ENCODE assay signal across 11 cellular contexts in genomic region chr13:77506874-77507273, GRCh38. TPM values are rescaled to one million over a fixed set of nuclear protein-coding genes. Genes with fewer than 3 reads are reported as not detected.
DNase-seq lines count a peak whose midpoint lies in the region; ATAC-seq and TF ChIP-seq lines count a peak whose summit lies in the region.
"Had no signal": no experiment of that assay in that cellular context is flagged by ENCODE, and none has a peak within 500 bp of the region (broad histone marks: within the 10 kb centered on the region; RNA-seq: fewer than 3 reads in every experiment).

No MANE protein-coding gene starts in this region.

- H3K9me3 ChIP-seq in stomach = no peaks in the 10 kb centered on the region

- no peaks in the 10 kb centered on the region for H3K9me3 Mint-ChIP-seq in mesothelial cell of epicardium

- TF ChIP-seq POLR2A in stomach (IDR thresholded peaks at IDR 0.05) = no peak

- H3K4me3 ChIP-seq in LNCaP clone FGC (ENCODE audit: low read depth, low read length) (no peak overlapping the region), stomach (no peak overlapping the region)
- H3K4me3 ChIP-seq: SK-N-MC had no signal

- no peaks in the 10 kb centered on the region for H3K36me3 Mint-ChIP-seq in mesothelial cell of epicardium

- no peak for TF ChIP-seq EP300 in stomach (IDR thresholded peaks at IDR 0.05)

- intact Hi-C loops in stomach (cut with DNase I; ENCODE audit: low total_unique reads) = no loop called here

- H3K4me1 ChIP-seq in stomach = no peaks in the 10 kb centered on the region

- 97 to 99% (median 98%) methylated on average over 3 of the region's 3 CpGs for WGBS in stomach, 5 donors

- no peaks in the 10 kb centered on the region for H3K36me3 ChIP-seq in stomach

- H3K27me3 ChIP-seq in stomach = no peaks in the 10 kb centered on the region

- H3K27ac Mint-ChIP-seq in mesothelial cell of epicardium = no peak overlapping the region

- ATAC-seq in GM19397 (IDR thresholded peaks at IDR 0.05; ENCODE audit: unreplicated experiment) = no peak
- no peak for ATAC-seq in GM18511 (IDR thresholded peaks at IDR 0.05; ENCODE audit: unreplicated experiment)

- no peak overlapping the region for H3K4me3 Mint-ChIP-seq in mesothelial cell of epicardium

- H3K4me1 Mint-ChIP-seq in mesothelial cell of epicardium = peaks cover 29% of the 10 kb centered on the region

- peak; percentile 11 for DNase-seq in DMS114 treated with DMSO at 0.1 percent for 48 hours (lab: John Stamatoyannopoulos, UW; ENCODE audit: unreplicated experiment)
- DNase-seq in LNCaP clone FGC (ENCODE audit: low read depth) = no peak
- DNase-seq in astrocyte of the hippocampus (ENCODE audit: low read depth, low spot score) = peak; percentile 32
- DNase-seq in mesothelial cell of epicardium (ENCODE audit: low spot score in 2 of 2, unreplicated experiment in 2 of 2) = no peak
- no peak for DNase-seq in DMS79 (lab: John Stamatoyannopoulos, UW)
- DNase-seq in stomach = no peak
- DNase-seq: activated CD8-positive, alpha-beta memory T cell treated with anti-CD3 and anti-CD28 coated beads, Interleukin-2, amount 50 U/mL, for 4 hours; GDM1 had no signal

- peak; percentile 38; the same call in 1 of the 2 replicates for TF ChIP-seq CTCF in LNCaP clone FGC (IDR thresholded peaks at IDR 0.05; ENCODE audit: control insufficient read depth, extremely low read depth, insufficient read depth)
- peak; percentile 29 for TF ChIP-seq CTCF in mesothelial cell of epicardium (IDR thresholded peaks at IDR 0.05; ENCODE audit: unreplicated experiment)
- TF ChIP-seq CTCF in stomach (IDR thresholded peaks at IDR 0.05) = no peak

- peaks cover 4% of the 10 kb centered on the region for H3K27me3 Mint-ChIP-seq in mesothelial cell of epicardium (ENCODE audit: low read depth)

- H3K27ac ChIP-seq in stomach = no peak overlapping the region
- H3K27ac ChIP-seq: SK-N-MC had no signal

RNA-seq across cellular contexts. Expression of gene SCEL, which starts 28.6 kb away (rescaled TPM):
- total RNA-seq in mesothelial cell of epicardium = 0.13 TPM in 1 of 3 replicates, not detected in the others
- 1 to 10 TPM in 1 of 5 donors, under 1 TPM in 1, not detected in 3; 0.45 to 1.7 TPM for total RNA-seq in stomach
- 10 to 100 TPM in 1 of 3 donors, under 1 TPM in 1, not detected in 1; 0.19 to 76.8 TPM for polyA plus RNA-seq in stomach

Comparison
In these comparisons a context has a peak if more than half of its experiments do, and no peak if none do; other contexts are left out.
1. DNase-seq: peak in DMS114 treated with DMSO at 0.1 percent for 48 hours (single experiment) and astrocyte of the hippocampus (single experiment); none in LNCaP clone FGC (single experiment), mesothelial cell of epicardium (0 of 2), DMS79 (single experiment) and stomach (single experiment).
2. CTCF ChIP-seq: peak in LNCaP clone FGC (single experiment) and mesothelial cell of epicardium (single experiment); none in stomach (0 of 7).